Comparison of ENCODE assay signal across 15 cellular contexts in genomic region chr2:136006658-136007057, GRCh38. TPM values are rescaled to one million over a fixed set of nuclear protein-coding genes. Genes with fewer than 3 reads are reported as not detected.
A peak's percentile ranks its signal among the peaks of the same experiment; 100 is the strongest.
DNase-seq lines count a peak whose midpoint lies in the region; ATAC-seq, FAIRE-seq and TF ChIP-seq lines count a peak whose summit lies in the region.
"Had no signal": no experiment of that assay in that cellular context is flagged by ENCODE, and none has a peak within 500 bp of the region (broad histone marks: within the 10 kb centered on the region; RNA-seq: fewer than 3 reads in every experiment).

No MANE protein-coding gene starts in this region.

- H4K20me1 ChIP-seq in astrocyte (ENCODE audit: insufficient read depth, low read length): no peaks in the 10 kb centered on the region

- WGBS in endodermal cell (ENCODE audit: insufficient coverage in 1 of 2, insufficient read length in 1 of 2), 2 experiments: 50 to 57% methylated on average over 2 to 3 of the region's 3 CpGs

- H2AFZ ChIP-seq in astrocyte (ENCODE audit: low read depth, low read length): no peak overlapping the region

- no peak overlapping the region for H3K27ac ChIP-seq in CD8-positive, alpha-beta memory T cell (ENCODE audit: low read depth, low read length)
- H3K27ac ChIP-seq in astrocyte (ENCODE audit: low read depth, low read length): no peak overlapping the region
- no peak overlapping the region for H3K27ac ChIP-seq in endodermal cell (ENCODE audit: low read depth, low read length)
- H3K27ac ChIP-seq: dorsolateral prefrontal cortex, gastrocnemius medialis, right lobe of liver, stomach had no signal

- no peaks in the 10 kb centered on the region for H3K79me2 ChIP-seq in astrocyte (ENCODE audit: insufficient read depth, low read length)

- H3K4me2 ChIP-seq in astrocyte (ENCODE audit: low read length): peak overlapping the region; percentile 18

- DNase-seq in CD8-positive, alpha-beta memory T cell: no peak
- DNase-seq in HS-5 (ENCODE audit: low read depth) (peak; percentile 57), astrocyte (ENCODE audit: low read depth) (peak; percentile 67), myocyte (ENCODE audit: low read depth) (peak; percentile 58), NCI-H2107 (lab: John Stamatoyannopoulos, UW) (no peak), GOT3 (lab: John Stamatoyannopoulos, UW) (no peak), endodermal cell (no peak)
- DNase-seq: amygdala; CD8-positive, alpha-beta T cell; dorsolateral prefrontal cortex; naive thymus-derived CD8-positive, alpha-beta T cell; right lobe of liver; stomach had no signal

- no peak for FAIRE-seq in astrocyte (lab: Jason Lieb, UNC)

- TF ChIP-seq CTCF in astrocyte (IDR thresholded peaks at IDR 0.05; ENCODE audit: insufficient read depth, low read depth, low read length) (no peak), endodermal cell (conservative IDR thresholded peaks at IDR 0.05) (no peak)

- H3K27me3 ChIP-seq in CD8-positive, alpha-beta memory T cell (ENCODE audit: insufficient read depth, low read length, poor library complexity, severe bottlenecking): no peaks in the 10 kb centered on the region
- H3K27me3 ChIP-seq in astrocyte (ENCODE audit: insufficient read depth, low read length) (no peaks in the 10 kb centered on the region), endodermal cell (ENCODE audit: control insufficient read depth, insufficient read depth, low read length, poor library complexity, severe bottlenecking) (no peaks in the 10 kb centered on the region)
- H3K27me3 ChIP-seq: dorsolateral prefrontal cortex, gastrocnemius medialis, right lobe of liver, stomach had no signal

- H3K9me3 Mint-ChIP-seq in CD8-positive, alpha-beta memory T cell: no peaks in the 10 kb centered on the region
- H3K9me3 Mint-ChIP-seq in astrocyte (ENCODE audit: unreplicated experiment) (no peaks in the 10 kb centered on the region), endodermal cell (peaks cover 8% of the 10 kb centered on the region)
- H3K9me3 Mint-ChIP-seq: CD8-positive, alpha-beta T cell; naive thymus-derived CD8-positive, alpha-beta T cell had no signal

- ATAC-seq in HG03565 (IDR thresholded peaks at IDR 0.05; ENCODE audit: unreplicated experiment): no peak
- ATAC-seq: CD8-positive, alpha-beta T cell; naive thymus-derived CD8-positive, alpha-beta T cell had no signal

- peaks cover 0 to 4% of the 10 kb centered on the region in 2 donors for H3K27me3 Mint-ChIP-seq in CD8-positive, alpha-beta memory T cell
- H3K27me3 Mint-ChIP-seq in astrocyte (ENCODE audit: low read depth, unreplicated experiment): no peaks in the 10 kb centered on the region
- no peaks in the 10 kb centered on the region for H3K27me3 Mint-ChIP-seq in endodermal cell (ENCODE audit: insufficient read depth)
- H3K27me3 Mint-ChIP-seq: naive thymus-derived CD8-positive, alpha-beta T cell had no signal

- H3K27ac Mint-ChIP-seq in CD8-positive, alpha-beta memory T cell: peak overlapping the region in 7 of 8 donors; percentile 61 to 98 (median 90)
- H3K27ac Mint-ChIP-seq in astrocyte (ENCODE audit: unreplicated experiment) (peak overlapping the region; percentile 44), endodermal cell (no peak overlapping the region)
- H3K27ac Mint-ChIP-seq: CD8-positive, alpha-beta T cell had no signal

- peaks cover 26 to 34% (median 27%) of the 10 kb centered on the region in 3 donors for H3K4me1 Mint-ChIP-seq in CD8-positive, alpha-beta memory T cell
- peaks cover 24% of the 10 kb centered on the region for H3K4me1 Mint-ChIP-seq in astrocyte (ENCODE audit: low read depth, unreplicated experiment)
- H3K4me1 Mint-ChIP-seq in endodermal cell: peaks cover 10% of the 10 kb centered on the region

- H3K9ac ChIP-seq in astrocyte (ENCODE audit: low read length): no peak overlapping the region
- no peak overlapping the region for H3K9ac ChIP-seq in endodermal cell (ENCODE audit: extremely low read depth, low read length, poor library complexity, severe bottlenecking)

- H3K9me3 ChIP-seq in CD8-positive, alpha-beta memory T cell (ENCODE audit: low read length): no peaks in the 10 kb centered on the region
- H3K9me3 ChIP-seq in astrocyte (ENCODE audit: insufficient read depth, low read depth, low read length) (no peaks in the 10 kb centered on the region), endodermal cell (ENCODE audit: control insufficient read depth, low read length) (no peaks in the 10 kb centered on the region)
- H3K9me3 ChIP-seq: gastrocnemius medialis, right lobe of liver, stomach had no signal

- H3K4me3 ChIP-seq in CD8-positive, alpha-beta memory T cell (ENCODE audit: low read length): no peak overlapping the region
- H3K4me3 ChIP-seq in astrocyte (ENCODE audit: insufficient read depth, low read depth, low read length) (no peak overlapping the region), endodermal cell (ENCODE audit: low read length) (no peak overlapping the region)
- H3K4me3 ChIP-seq: dorsolateral prefrontal cortex, gastrocnemius medialis, right lobe of liver, stomach had no signal

- CTCF ChIA-PET in CD8-positive, alpha-beta memory T cell (lab: Charles Lee): no interaction called here

- H3K4me3 Mint-ChIP-seq in CD8-positive, alpha-beta memory T cell: no peak overlapping the region
- H3K4me3 Mint-ChIP-seq in astrocyte (ENCODE audit: unreplicated experiment) (no peak overlapping the region), endodermal cell (no peak overlapping the region)
- H3K4me3 Mint-ChIP-seq: CD8-positive, alpha-beta T cell had no signal

- H3K36me3 Mint-ChIP-seq in CD8-positive, alpha-beta memory T cell: peaks cover 2 to 6% (median 4%) of the 10 kb centered on the region in 3 donors
- no peaks in the 10 kb centered on the region for H3K36me3 Mint-ChIP-seq in astrocyte (ENCODE audit: low read depth, unreplicated experiment)
- H3K36me3 Mint-ChIP-seq in endodermal cell (ENCODE audit: low read depth): peaks cover 3% of the 10 kb centered on the region
- H3K36me3 Mint-ChIP-seq: CD8-positive, alpha-beta T cell had no signal

- H3K4me1 ChIP-seq in CD8-positive, alpha-beta memory T cell (ENCODE audit: insufficient read depth, low read length): peaks cover 22% of the 10 kb centered on the region
- H3K4me1 ChIP-seq in astrocyte (ENCODE audit: insufficient read depth, low read length): peaks cover 16% of the 10 kb centered on the region
- H3K4me1 ChIP-seq in endodermal cell (ENCODE audit: control insufficient read depth, insufficient read depth, low read length): no peaks in the 10 kb centered on the region
- H3K4me1 ChIP-seq: right lobe of liver had no signal

- POLR2A ChIA-PET in CD8-positive, alpha-beta memory T cell (lab: Charles Lee): no interaction called here

- H3K36me3 ChIP-seq in CD8-positive, alpha-beta memory T cell (ENCODE audit: insufficient read depth, low read length): no peaks in the 10 kb centered on the region
- H3K36me3 ChIP-seq in astrocyte (ENCODE audit: insufficient read depth, low read length) (no peaks in the 10 kb centered on the region), endodermal cell (ENCODE audit: control insufficient read depth, insufficient read depth, low read length) (no peaks in the 10 kb centered on the region)
- H3K36me3 ChIP-seq: gastrocnemius medialis, right lobe of liver, stomach had no signal

RNA-seq across cellular contexts. Expression of gene DARS1, which starts 21.2 kb away (rescaled TPM):
- total RNA-seq in CD8-positive, alpha-beta memory T cell: 100 to 1,000 TPM; 143 to 146 TPM
- polyA plus RNA-seq in CD8-positive, alpha-beta memory T cell: 102 TPM
- total RNA-seq in astrocyte (36.6 and 37.9 TPM in 2 replicates), myocyte (76.5 and 84.3 TPM in 2 replicates), endodermal cell (10 to 100 TPM; 70.5 to 75.9 TPM)
- polyA plus RNA-seq in myocyte (2012): 44.3 TPM
- polyA plus RNA-seq in endodermal cell (2013, experiment 1 of 2): 107 TPM
- polyA plus RNA-seq in endodermal cell (2013, experiment 2 of 2): 103 TPM

Comparison
In these comparisons a context has a peak if more than half of its experiments do, and no peak if none do; other contexts are left out.
1. DNase-seq: peak in HS-5 (single experiment), astrocyte (single experiment) and myocyte (single experiment); none in CD8-positive, alpha-beta memory T cell (0 of 5), NCI-H2107 (single experiment), GOT3 (single experiment) and endodermal cell (single experiment).